8 cellular contexts compared by ENCODE assay signal in the genomic region with DNA sequence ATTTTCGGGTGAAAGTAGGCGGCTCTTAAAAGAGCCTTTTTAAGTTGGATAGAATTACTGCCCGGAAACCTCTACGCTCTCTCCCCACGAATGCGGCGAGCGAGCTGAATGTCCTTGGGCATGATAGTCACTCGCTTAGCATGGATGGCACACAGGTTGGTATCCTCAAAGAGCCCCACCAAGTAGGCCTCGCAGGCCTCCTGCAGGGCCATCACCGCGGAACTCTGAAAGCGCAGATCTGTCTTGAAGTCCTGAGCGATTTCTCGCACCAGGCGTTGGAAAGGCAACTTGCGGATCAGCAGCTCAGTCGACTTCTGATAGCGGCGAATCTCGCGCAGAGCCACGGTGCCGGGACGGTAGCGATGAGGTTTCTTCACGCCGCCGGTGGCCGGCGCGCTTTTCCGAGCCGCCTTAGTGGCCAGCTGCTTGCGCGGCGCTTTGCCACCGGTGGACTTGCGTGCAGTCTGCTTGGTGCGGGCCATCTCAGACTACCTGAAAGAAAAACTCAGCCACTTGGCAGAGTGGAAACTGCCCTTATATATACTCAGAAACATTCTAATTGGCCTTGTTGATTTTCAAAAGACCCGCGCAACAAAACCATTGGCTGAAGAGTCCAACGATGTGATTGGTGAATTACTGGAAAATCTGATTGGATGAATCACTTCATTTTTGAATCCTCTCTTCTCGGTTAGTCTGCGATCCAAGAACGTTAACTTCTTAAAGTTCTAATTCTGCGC.
DNase-seq lines count a peak whose midpoint lies in the region; ATAC-seq, FAIRE-seq and TF ChIP-seq lines count a peak whose summit lies in the region.

No MANE protein-coding gene starts in this region.

- peaks cover 29% of the 10 kb centered on the region for H3K4me1 ChIP-seq in osteoblast (ENCODE audit: insufficient read depth, low read length)

- H3K27me3 ChIP-seq in osteoblast (ENCODE audit: insufficient read depth, low read length), result no peaks in the 10 kb centered on the region

- no peaks in the 10 kb centered on the region for H3K9me3 ChIP-seq in osteoblast (ENCODE audit: low read depth, low read length)

- no peak overlapping the region for H3K4me3 Mint-ChIP-seq in type B pancreatic cell

- no peaks in the 10 kb centered on the region for H3K79me2 ChIP-seq in osteoblast (ENCODE audit: insufficient read depth, low read length)

- H2AFZ ChIP-seq in osteoblast (ENCODE audit: low read length), result peak overlapping the region; percentile 93

- H3K36me3 ChIP-seq in osteoblast (ENCODE audit: insufficient read depth, low read length), result no peaks in the 10 kb centered on the region

- no peak overlapping the region for H3K27ac Mint-ChIP-seq in type B pancreatic cell

- H3K36me3 Mint-ChIP-seq in type B pancreatic cell, result no peaks in the 10 kb centered on the region

- H3K9me3 Mint-ChIP-seq in type B pancreatic cell, result no peaks in the 10 kb centered on the region

- H3K4me3 ChIP-seq in osteoblast (ENCODE audit: insufficient read depth, low read length), result peak overlapping the region; percentile 85

- peak overlapping the region; percentile 92 for H3K27ac ChIP-seq in osteoblast (ENCODE audit: low read depth, low read length)

- peaks cover 13% of the 10 kb centered on the region for H3K4me1 Mint-ChIP-seq in type B pancreatic cell (ENCODE audit: unreplicated experiment)

- TF ChIP-seq CTCF in osteoblast (IDR thresholded peaks at IDR 0.05; ENCODE audit: extremely low read depth, low read depth, low read length), result no peak
- TF ChIP-seq CTCF in type B pancreatic cell (conservative IDR thresholded peaks at IDR 0.05), result peak; percentile 8

- ATAC-seq in HG03575 (IDR thresholded peaks at IDR 0.05; ENCODE audit: extremely low read depth, insufficient number of reproducible peaks, low FRiP score, unreplicated experiment), result peak; percentile 18

- H3K4me2 ChIP-seq in osteoblast (ENCODE audit: insufficient read depth, low read length), result peak overlapping the region; percentile 96

- TF ChIP-seq POLR2A in GM19099 (IDR thresholded peaks at IDR 0.05; ENCODE audit: extremely low read depth, insufficient read length, low read depth), result peak; percentile 99

- H3K27me3 Mint-ChIP-seq in type B pancreatic cell, result no peaks in the 10 kb centered on the region

- DNase-seq in AG20443 (ENCODE audit: low spot score), result peak; percentile 90
- DNase-seq in SIG-M5 (lab: John Stamatoyannopoulos, UW), result peak; percentile 48
- peak in 3 of 4 experiments; percentile 11 to 68 (median 68) for DNase-seq in activated naive CD4-positive, alpha-beta T cell (lab: John Stamatoyannopoulos, UW)
- DNase-seq in frontal cortex (ENCODE audit: low spot score in 2 of 2), result peak; percentile 75 to 84
- DNase-seq in osteoblast (ENCODE audit: insufficient read length, low spot score, missing footprints), result peak; percentile 94
- no peak for DNase-seq in type B pancreatic cell (ENCODE audit: extremely low spot score, unreplicated experiment)

- H4K20me1 ChIP-seq in osteoblast (ENCODE audit: insufficient read depth, low read length), result no peaks in the 10 kb centered on the region

- FAIRE-seq in frontal cortex (lab: Jason Lieb, UNC), result no peak
